In the genomic region with DNA sequence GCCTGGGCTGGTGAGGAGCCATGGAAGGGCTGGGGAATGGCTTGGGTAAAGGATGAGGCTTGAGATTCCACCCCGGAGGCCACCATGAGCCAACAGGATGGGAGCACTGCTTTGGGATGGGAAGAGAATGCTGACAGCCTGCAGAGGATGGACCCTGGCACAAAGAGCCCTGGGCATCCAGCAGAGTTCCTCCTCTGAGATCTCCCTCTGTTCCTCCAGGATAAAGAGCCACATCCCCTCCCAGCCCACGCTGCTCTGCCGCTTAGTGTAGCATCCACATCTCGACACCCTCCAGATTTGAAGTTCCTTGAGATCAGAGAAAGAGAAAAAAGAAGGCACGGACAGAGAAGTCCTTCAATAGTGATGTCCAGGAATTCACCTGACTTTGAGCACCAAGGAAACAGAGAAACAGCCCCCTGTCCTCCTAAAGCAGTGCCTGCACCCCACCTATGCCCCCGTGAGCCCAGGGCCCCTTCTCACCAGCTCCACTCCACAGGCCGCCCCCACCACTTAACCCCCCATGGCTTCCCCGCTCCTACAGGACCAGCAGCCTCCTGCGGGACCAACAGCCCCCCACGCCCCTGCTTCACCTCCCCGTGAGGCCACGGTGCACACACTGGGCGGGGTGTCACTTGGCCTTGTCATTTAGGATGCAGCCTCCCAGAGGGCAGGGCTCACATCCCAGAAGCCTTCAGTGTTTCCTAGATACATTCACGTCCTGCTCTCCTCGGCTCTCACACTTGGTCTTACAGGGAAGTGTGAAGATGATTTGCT, we compare ENCODE assay signal across 37 cellular contexts.
DNase-seq lines count a peak whose midpoint lies in the region; ATAC-seq, FAIRE-seq and TF ChIP-seq lines count a peak whose summit lies in the region.
"Had no signal": no experiment of that assay in that cellular context is flagged by ENCODE, and none has a peak within 500 bp of the region (broad histone marks: within the 10 kb centered on the region; RNA-seq: fewer than 3 reads in every experiment).

No MANE protein-coding gene starts in this region.

- H3K9me3 ChIP-seq in HepG2 (ENCODE audit: low read length) (no peaks in the 10 kb centered on the region), right lobe of liver (no peaks in the 10 kb centered on the region), neuronal stem cell (replicated peaks in 1 of 2; ENCODE audit: control insufficient read depth in 2 of 2, insufficient read depth in 1 of 2, low read depth in 1 of 2, low read length in 2 of 2) (peaks cover 0 to 12% of the 10 kb centered on the region in 2 donors), spleen (peaks cover 0 to 5% (median 0%) of the 10 kb centered on the region in 8 donors), stomach (no peaks in the 10 kb centered on the region)
- H3K9me3 ChIP-seq: A549, BE2C, Caco-2 had no signal

- H3K4me1 ChIP-seq in HepG2 (ENCODE audit: insufficient read depth, low read length) (no peaks in the 10 kb centered on the region), right lobe of liver (no peaks in the 10 kb centered on the region), neuronal stem cell (ENCODE audit: control insufficient read depth in 2 of 2, insufficient read depth in 1 of 2, low read depth in 1 of 2, low read length in 2 of 2) (peaks cover 0 to 3% of the 10 kb centered on the region in 2 donors), spleen (no peaks in the 10 kb centered on the region), stomach (no peaks in the 10 kb centered on the region)
- H3K4me1 ChIP-seq: BE2C, Caco-2 had no signal

- POLR2A ChIA-PET in HepG2 (lab: Yijun Ruan, JAX): no interaction called here

- H3K23ac ChIP-seq in neuronal stem cell (ENCODE audit: low read depth, low read length, poor library complexity): no peak overlapping the region

- CTCF ChIA-PET in HepG2 (lab: Yijun Ruan, JAX; ENCODE audit: low intra/inter-chr PET ratio, low total read pairs): no interaction called here

- TF ChIP-seq POLR2A in HepG2 (IDR thresholded peaks at IDR 0.05; ENCODE audit: insufficient read depth in 1 of 2, low read depth in 2 of 2, low read length in 2 of 2) (no peak), right lobe of liver (IDR thresholded peaks at IDR 0.05) (no peak), spleen (IDR thresholded peaks at IDR 0.05) (no peak), stomach (IDR thresholded peaks at IDR 0.05) (no peak)

- H2AFZ ChIP-seq in HepG2 (ENCODE audit: low read length): no peak overlapping the region
- H2AFZ ChIP-seq in neuronal stem cell (ENCODE audit: low read length): no peak overlapping the region

- 97% methylated on average over 15 of the region's 15 CpGs for WGBS in HepG2 (ENCODE audit: low lambda C conversion rate)
- 50% methylated on average over 2 of the region's 15 CpGs for WGBS in right lobe of liver (ENCODE audit: insufficient coverage, low coverage, low lambda C conversion rate, missing lambda C conversion rate)
- WGBS in neuronal stem cell (ENCODE audit: extremely low coverage in 2 of 2, insufficient read length in 2 of 2, insufficient replicate concordance in 1 of 2), 2 donors: no CpG with 5 or more reads among the region's 15 CpGs
- WGBS in spleen, 5 donors: 68 to 80% (median 78%) methylated on average over 15 of the region's 15 CpGs
- 84 to 94% (median 91%) methylated on average over 15 of the region's 15 CpGs for WGBS in stomach, 5 donors

- H3K4me2 ChIP-seq in HepG2 (ENCODE audit: low read depth, low read length) (no peak overlapping the region), neuronal stem cell (ENCODE audit: insufficient read depth, low read length, poor library complexity, severe bottlenecking) (no peak overlapping the region)
- H3K4me2 ChIP-seq: A549, BLaER1 had no signal

- in situ Hi-C loops in HepG2 (cut with HindIII; ENCODE audit: extremely low pct_ligation_motif_present, low pct_unique_long_range_greater_than_20kb): no loop called here

- peak overlapping the region; percentile 19 for H2BK5ac ChIP-seq in neuronal stem cell (ENCODE audit: low read length)

- H3K27ac ChIP-seq in HepG2 (ENCODE audit: extremely low read length, insufficient read depth, low read length): no peak overlapping the region
- no peak overlapping the region for H3K27ac ChIP-seq in right lobe of liver
- H3K27ac ChIP-seq in neuronal stem cell (replicated peaks; ENCODE audit: low read length): no peak overlapping the region
- H3K27ac ChIP-seq in spleen: no peak overlapping the region
- H3K27ac ChIP-seq in stomach: no peak overlapping the region
- H3K27ac ChIP-seq: 22Rv1; A549; BLaER1; BLaER1 treated with 17β-estradiol and CSF1 and Interleukin-3, amounts not matched to agents 10 nM and 100 nM; C4-2B had no signal

- H4K20me1 ChIP-seq in HepG2 (ENCODE audit: insufficient read depth, low read length): peaks cover 10% of the 10 kb centered on the region
- H4K20me1 ChIP-seq: BLaER1; BLaER1 treated with 17β-estradiol and CSF1 and Interleukin-3, amounts not matched to agents 10 nM and 100 nM had no signal

- TF ChIP-seq CTCF in HepG2 (CRISPR knock-in tag; IDR thresholded peaks at IDR 0.05) (no peak), right lobe of liver (IDR thresholded peaks at IDR 0.05) (no peak), chondrocyte (IDR thresholded peaks at IDR 0.05) (no peak), neural crest cell (conservative IDR thresholded peaks at IDR 0.05) (no peak), spleen (IDR thresholded peaks at IDR 0.05 in 8 of 11, conservative IDR thresholded peaks at IDR 0.05 in 3 of 11) (no peak), stomach (IDR thresholded peaks at IDR 0.05) (no peak)

- H3K9ac ChIP-seq in HepG2 (ENCODE audit: insufficient read depth, low read depth, low read length) (no peak overlapping the region), neuronal stem cell (ENCODE audit: low read depth, low read length, poor library complexity) (no peak overlapping the region)
- H3K9ac ChIP-seq: BLaER1; BLaER1 treated with 17β-estradiol and CSF1 and Interleukin-3, amounts not matched to agents 10 nM and 100 nM had no signal

- no peak overlapping the region for H2BK15ac ChIP-seq in neuronal stem cell (ENCODE audit: low read length)

- H3K18ac ChIP-seq in neuronal stem cell (ENCODE audit: low read length): no peak overlapping the region

- H3K27me3 Mint-ChIP-seq in chondrocyte (ENCODE audit: low read depth) (peaks cover 30% of the 10 kb centered on the region), neural crest cell (ENCODE audit: low read depth) (peaks cover 2% of the 10 kb centered on the region)
- H3K27me3 Mint-ChIP-seq: CD4-positive, CD25-positive, alpha-beta regulatory T cell had no signal

- no peaks in the 10 kb centered on the region for H3K79me2 ChIP-seq in HepG2 (ENCODE audit: insufficient read depth, low read length)

- ATAC-seq in HepG2 (no peak), right lobe of liver (no peak)
- ATAC-seq: A549; CD8-positive, alpha-beta T cell had no signal

- no peak overlapping the region for H3K14ac ChIP-seq in neuronal stem cell (ENCODE audit: low read length)

- H4K91ac ChIP-seq in neuronal stem cell (ENCODE audit: low read depth, low read length, poor library complexity): no peak overlapping the region

- intact Hi-C loops in HepG2 (cut with micrococcal nuclease; ENCODE audit: unreplicated experiment) (no loop called here), right lobe of liver (cut with DNase I) (no loop called here), spleen (cut with DNase I; ENCODE audit: low total_unique reads) (no loop called here), stomach (cut with DNase I; ENCODE audit: low total_unique reads) (no loop called here)

- no peak overlapping the region for H3K27ac Mint-ChIP-seq in chondrocyte (ENCODE audit: unreplicated experiment)
- peak overlapping the region; percentile 84 for H3K27ac Mint-ChIP-seq in neural crest cell (ENCODE audit: unreplicated experiment)
- H3K27ac Mint-ChIP-seq: B cell; CD14-positive monocyte; CD4-positive, alpha-beta memory T cell; CD4-positive, alpha-beta T cell; CD4-positive, CD25-positive, alpha-beta regulatory T cell; CD8-positive, alpha-beta memory T cell; CD8-positive, alpha-beta T cell had no signal

- no peaks in the 10 kb centered on the region for H3K79me1 ChIP-seq in neuronal stem cell (ENCODE audit: low read depth, low read length)

- H3K9me3 Mint-ChIP-seq in chondrocyte (ENCODE audit: low read depth) (no peaks in the 10 kb centered on the region), neural crest cell (no peaks in the 10 kb centered on the region)
- H3K9me3 Mint-ChIP-seq: CD4-positive, alpha-beta T cell; CD4-positive, CD25-positive, alpha-beta regulatory T cell; CD8-positive, alpha-beta T cell had no signal

- no peak overlapping the region for H4K8ac ChIP-seq in neuronal stem cell (ENCODE audit: low read depth, low read length)

- H3K36me3 Mint-ChIP-seq in chondrocyte (ENCODE audit: low read depth): no peaks in the 10 kb centered on the region
- H3K36me3 Mint-ChIP-seq in neural crest cell (ENCODE audit: low read depth): no peaks in the 10 kb centered on the region
- H3K36me3 Mint-ChIP-seq: CD14-positive monocyte; CD4-positive, alpha-beta memory T cell; CD4-positive, CD25-positive, alpha-beta regulatory T cell; CD8-positive, alpha-beta memory T cell; CD8-positive, alpha-beta T cell had no signal

- no peaks in the 10 kb centered on the region for H3K4me1 Mint-ChIP-seq in chondrocyte (ENCODE audit: low read depth)
- no peaks in the 10 kb centered on the region for H3K4me1 Mint-ChIP-seq in neural crest cell
- H3K4me1 Mint-ChIP-seq: B cell; CD14-positive monocyte; CD4-positive, alpha-beta memory T cell; CD4-positive, CD25-positive, alpha-beta regulatory T cell; CD8-positive, alpha-beta memory T cell had no signal

- FAIRE-seq in HepG2 (lab: Jason Lieb, UNC): no peak
- FAIRE-seq: A204.1, A549, D721Med had no signal

- no TSS peak for BruUV-seq in HepG2 (replicated peaks; lab: Mats Ljungman, UMichigan)

- DNase-seq in HepG2 (ENCODE audit: low spot score) (no peak), right lobe of liver (no peak), chondrocyte (ENCODE audit: low spot score) (peak; percentile 93), neural crest cell (ENCODE audit: low read depth, low spot score) (no peak), neuronal stem cell (ENCODE audit: low spot score) (no peak), SIG-M5 (lab: John Stamatoyannopoulos, UW) (no peak), spleen (no peak), stomach (no peak)
- DNase-seq: 8988T; ACHN; AML-193; BE2C; C1 segment of cervical spinal cord; Caco-2; Calu3; CD4-positive, alpha-beta memory T cell; CD4-positive, alpha-beta T cell; CD4-positive, CD25-positive, alpha-beta regulatory T cell; CD8-positive, alpha-beta memory T cell; CD8-positive, alpha-beta T cell; COR-L47; DMS 273 treated with DMSO at 0.1 percent for 48 hours; DMS153; DMS53; DMS79; DMS79 treated with DMSO at 0.1 percent for 48 hours; DND-41; EL had no signal

- H3K27me3 ChIP-seq in HepG2 (ENCODE audit: control insufficient read depth in 1 of 2, insufficient read depth in 2 of 2, low read length in 2 of 2): no peaks in the 10 kb centered on the region
- no peaks in the 10 kb centered on the region for H3K27me3 ChIP-seq in right lobe of liver
- H3K27me3 ChIP-seq in neuronal stem cell (ENCODE audit: control insufficient read depth in 3 of 3, insufficient read depth in 3 of 3, low read depth in 1 of 3, low read length in 3 of 3): peaks cover 0 to 4% (median 2%) of the 10 kb centered on the region in 3 experiments
- peaks cover 0 to 30% (median 0%) of the 10 kb centered on the region in 7 donors for H3K27me3 ChIP-seq in spleen (replicated peaks in 1 of 7)
- no peaks in the 10 kb centered on the region for H3K27me3 ChIP-seq in stomach
- H3K27me3 ChIP-seq: BLaER1; BLaER1 treated with 17β-estradiol and CSF1 and Interleukin-3, amounts not matched to agents 10 nM and 100 nM had no signal

- H3K4me3 Mint-ChIP-seq in chondrocyte (ENCODE audit: unreplicated experiment): no peak overlapping the region
- no peak overlapping the region for H3K4me3 Mint-ChIP-seq in neural crest cell
- H3K4me3 Mint-ChIP-seq: B cell; CD14-positive monocyte; CD4-positive, alpha-beta memory T cell; CD4-positive, alpha-beta T cell; CD4-positive, CD25-positive, alpha-beta regulatory T cell; CD8-positive, alpha-beta memory T cell; CD8-positive, alpha-beta T cell had no signal

- H3K4ac ChIP-seq in neuronal stem cell (ENCODE audit: low read length): no peak overlapping the region

- H3K4me3 ChIP-seq in HepG2 (replicated peaks in 1 of 3; ENCODE audit: insufficient read depth in 1 of 3, low read depth in 2 of 3, low read length in 3 of 3) (no peak overlapping the region), right lobe of liver (no peak overlapping the region), neuronal stem cell (ENCODE audit: low read length in 2 of 2) (no peak overlapping the region), spleen (no peak overlapping the region), stomach (no peak overlapping the region)
- H3K4me3 ChIP-seq: A549; BLaER1; BLaER1 treated with 17β-estradiol and CSF1 and Interleukin-3, amounts not matched to agents 10 nM and 100 nM had no signal

- no peak overlapping the region for H2BK120ac ChIP-seq in neuronal stem cell (ENCODE audit: low read depth, low read length)

- H3K36me3 ChIP-seq in HepG2 (replicated peaks in 1 of 2; ENCODE audit: control insufficient read depth in 1 of 2, insufficient read depth in 2 of 2, low read length in 2 of 2) (peaks cover 23 to 48% of the 10 kb centered on the region in 2 experiments; a peak in 4 of 5 replicates), right lobe of liver (peaks cover 0 to 6% (median 0%) of the 10 kb centered on the region in 4 donors), neuronal stem cell (replicated peaks in 1 of 2; ENCODE audit: control insufficient read depth in 2 of 2, insufficient read depth in 2 of 2, low read length in 2 of 2) (peaks cover 0 to 3% of the 10 kb centered on the region in 2 donors), spleen (no peaks in the 10 kb centered on the region), stomach (peaks cover 0 to 9% (median 2%) of the 10 kb centered on the region in 4 donors)
- H3K36me3 ChIP-seq: BE2C; BLaER1; BLaER1 treated with 17β-estradiol and CSF1 and Interleukin-3, amounts not matched to agents 10 nM and 100 nM had no signal

- TF ChIP-seq RAD21 in HepG2 (CRISPR knock-in tag; IDR thresholded peaks at IDR 0.05): no peak

- H2BK12ac ChIP-seq in neuronal stem cell (ENCODE audit: low read length): no peak overlapping the region

- no peak for TF ChIP-seq EP300 in HepG2 (IDR thresholded peaks at IDR 0.05; ENCODE audit: low read depth in 2 of 2, low read length in 2 of 2)
- no peak for TF ChIP-seq EP300 in HepG2 (CRISPR knock-in tag; IDR thresholded peaks at IDR 0.05; ENCODE audit: borderline replicate concordance)
- TF ChIP-seq EP300 in stomach (IDR thresholded peaks at IDR 0.05): no peak

- H2AK5ac ChIP-seq in neuronal stem cell (ENCODE audit: low read depth, low read length): peak overlapping the region; percentile 78
